20 cellular contexts compared by ENCODE assay signal in genomic region chr10:100972904-100973535, GRCh38.
"Had no signal": no experiment of that assay in that cellular context is flagged by ENCODE, and none has a peak within 500 bp of the region (broad histone marks: within the 10 kb centered on the region; RNA-seq: fewer than 3 reads in every experiment).

No MANE protein-coding gene starts in this region.

- H3K4me3 ChIP-seq: lung, psoas muscle had no signal

- DNase-seq: activated CD4-positive, alpha-beta T cell treated with anti-CD3 and anti-CD28 coated beads for 48 hours; activated effector memory CD4-positive, alpha-beta T cell treated with anti-CD3 and anti-CD28 coated beads, Interleukin-2, amount 50 U/mL, for 16 hours; activated T-cell treated with anti-CD3 and anti-CD28 coated beads, Interleukin-2, amount 50 U/mL, for 24 hours; amniotic stem cell; effector memory CD8-positive, alpha-beta T cell; erythroblast; hippocampal formation; kidney glomerular epithelial cell; naive B cell; occipital lobe; stimulated activated CD4-positive, alpha-beta T cell treated with anti-CD3 and anti-CD28 coated beads, Interleukin-12 subunit alpha, Interleukin-12 subunit beta, amount 100 ng/mL, for 4 hours; stimulated activated naive CD4-positive, alpha-beta T cell treated with Interleukin-2 at 50 U/mL for 16 hours had no signal

- ATAC-seq: activated naive CD4-positive, alpha-beta T cell treated with anti-CD3 and anti-CD28 coated beads, Interleukin-2, amount 50 U/mL, for 72 hours; effector memory CD8-positive, alpha-beta T cell; psoas muscle; sciatic nerve; WTC11 had no signal

- H3K27ac ChIP-seq: psoas muscle had no signal

- H3K4me3 Mint-ChIP-seq: activated T-cell treated with anti-CD3 and anti-CD28 coated beads, Interleukin-2, amount 50 U/mL, for 24 hours; central memory CD8-positive, alpha-beta T cell; effector memory CD8-positive, alpha-beta T cell; T-helper 1 cell treated with Interleukin-12 subunit alpha and Interleukin-12 subunit beta and Interleukin-4 antibody, amounts not matched to agents 30 μg/mL and 1 μg/mL, for 36 hours; WTC11 had no signal

- H3K9me3 ChIP-seq: psoas muscle had no signal

- H3K27me3 Mint-ChIP-seq: activated T-cell treated with anti-CD3 and anti-CD28 coated beads, Interleukin-2, amount 50 U/mL, for 24 hours; central memory CD8-positive, alpha-beta T cell; effector memory CD8-positive, alpha-beta T cell; naive B cell had no signal

- H3K36me3 Mint-ChIP-seq: activated naive CD4-positive, alpha-beta T cell treated with anti-CD3 and anti-CD28 coated beads, Interleukin-2, amount 50 U/mL, for 72 hours; naive B cell; WTC11 had no signal

- H3K27ac Mint-ChIP-seq: activated T-cell treated with anti-CD3 and anti-CD28 coated beads, Interleukin-2, amount 50 U/mL, for 24 hours; brain; effector memory CD8-positive, alpha-beta T cell; T-helper 1 cell treated with Interleukin-12 subunit alpha and Interleukin-12 subunit beta and Interleukin-4 antibody, amounts not matched to agents 30 μg/mL and 1 μg/mL, for 36 hours; WTC11 had no signal

- H3K9me3 Mint-ChIP-seq: activated naive CD4-positive, alpha-beta T cell treated with anti-CD3 and anti-CD28 coated beads, Interleukin-2, amount 50 U/mL, for 72 hours; activated T-cell treated with anti-CD3 and anti-CD28 coated beads, Interleukin-2, amount 50 U/mL, for 24 hours; brain; central memory CD8-positive, alpha-beta T cell; effector memory CD8-positive, alpha-beta T cell; T-helper 1 cell treated with Interleukin-12 subunit alpha and Interleukin-12 subunit beta and Interleukin-4 antibody, amounts not matched to agents 30 μg/mL and 1 μg/mL, for 36 hours; WTC11 had no signal
